19 cellular contexts compared by ENCODE assay signal in genomic region chr17:4221899-4222659, GRCh38.
"Had no signal": no experiment of that assay in that cellular context is flagged by ENCODE, and none has a peak within 500 bp of the region (broad histone marks: within the 10 kb centered on the region; RNA-seq: fewer than 3 reads in every experiment).

No MANE protein-coding gene starts in this region.

- H3K27me3 Mint-ChIP-seq: central memory CD8-positive, alpha-beta T cell; naive thymus-derived CD8-positive, alpha-beta T cell; stimulated activated naive CD8-positive, alpha-beta T cell treated with anti-CD3 and anti-CD28 coated beads, Interleukin-15, Interleukin-2, amounts not matched to agents 100 ng/mL and 50 ng/mL, for 24 hours had no signal

- ATAC-seq: naive thymus-derived CD8-positive, alpha-beta T cell; upper lobe of right lung had no signal

- H3K4me3 ChIP-seq: colonic mucosa, SJSA1, upper lobe of right lung had no signal

- H3K36me3 ChIP-seq: colonic mucosa had no signal

- H3K9me3 ChIP-seq: colonic mucosa, neutrophil, SJSA1, upper lobe of right lung had no signal

- H3K27ac ChIP-seq: brain microvascular endothelial cell, colonic mucosa, neutrophil, SJSA1, upper lobe of right lung, VCaP had no signal

- H3K4me3 Mint-ChIP-seq: central memory CD8-positive, alpha-beta T cell; naive thymus-derived CD8-positive, alpha-beta T cell; stimulated activated naive CD8-positive, alpha-beta T cell treated with anti-CD3 and anti-CD28 coated beads, Interleukin-15, Interleukin-2, amounts not matched to agents 100 ng/mL and 50 ng/mL, for 24 hours had no signal

- H3K27me3 ChIP-seq: brain microvascular endothelial cell, colonic mucosa, neutrophil, SJSA1, upper lobe of right lung had no signal

- DNase-seq: activated CD4-positive, alpha-beta T cell treated with anti-CD3 and anti-CD28 coated beads for 1 hour; activated naive CD4-positive, alpha-beta T cell treated with Interleukin-2 at 50 U/mL for 16 hours; anterior cingulate cortex; brain microvascular endothelial cell; colonic mucosa; foreskin melanocyte; kidney; mesenchymal stem cell; naive thymus-derived CD8-positive, alpha-beta T cell; stimulated activated CD4-positive, alpha-beta T cell treated with anti-CD3 and anti-CD28 coated beads, Interleukin-12 subunit alpha, Interleukin-12 subunit beta, amount 100 ng/mL, for 4 hours; stimulated activated CD4-positive, alpha-beta T cell treated with anti-CD3 and anti-CD28 coated beads, Interleukin-1b, Interleukin-23, amount 100 ng/mL, for 48 hours; stimulated activated CD8-positive, alpha-beta memory T cell treated with anti-CD3 and anti-CD28 coated beads, Interleukin-4, amount 100 ng/mL, for 48 hours; T-helper 2 cell; upper lobe of right lung had no signal

- FAIRE-seq: kidney had no signal

- H3K4me1 ChIP-seq: colonic mucosa, SJSA1, upper lobe of right lung had no signal

- H3K9me3 Mint-ChIP-seq: central memory CD8-positive, alpha-beta T cell; naive thymus-derived CD8-positive, alpha-beta T cell; stimulated activated naive CD8-positive, alpha-beta T cell treated with anti-CD3 and anti-CD28 coated beads, Interleukin-15, Interleukin-2, amounts not matched to agents 100 ng/mL and 50 ng/mL, for 24 hours had no signal

- H3K4me1 Mint-ChIP-seq: central memory CD8-positive, alpha-beta T cell; naive thymus-derived CD8-positive, alpha-beta T cell had no signal

- H3K27ac Mint-ChIP-seq: naive thymus-derived CD8-positive, alpha-beta T cell; stimulated activated naive CD8-positive, alpha-beta T cell treated with anti-CD3 and anti-CD28 coated beads, Interleukin-15, Interleukin-2, amounts not matched to agents 100 ng/mL and 50 ng/mL, for 24 hours had no signal
